In the genomic region with DNA sequence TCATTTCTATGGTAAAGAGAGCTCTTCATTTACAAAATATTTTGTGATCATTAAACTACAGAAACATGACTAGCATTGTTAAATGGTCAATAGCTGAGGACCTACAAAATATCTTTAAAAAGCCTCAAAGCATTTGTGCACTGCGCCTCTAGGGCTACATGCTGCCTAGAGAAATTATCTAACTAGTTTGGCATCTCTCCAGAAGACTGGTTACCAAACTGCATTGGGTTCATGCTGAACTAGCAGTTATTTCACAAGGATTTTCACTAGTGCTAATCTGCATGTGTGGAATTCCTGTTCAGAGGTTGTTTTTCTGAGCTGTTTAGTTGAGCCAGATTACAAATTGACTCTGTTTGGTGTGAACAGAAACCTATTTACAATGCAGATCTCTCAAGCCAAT, we compare ENCODE assay signal across 21 cellular contexts. TPM values are rescaled to one million over a fixed set of nuclear protein-coding genes. Genes with fewer than 3 reads are reported as not detected.
DNase-seq lines count a peak whose midpoint lies in the region; TF ChIP-seq lines count a peak whose summit lies in the region.
"Had no signal": no experiment of that assay in that cellular context is flagged by ENCODE, and none has a peak within 500 bp of the region (broad histone marks: within the 10 kb centered on the region; RNA-seq: fewer than 3 reads in every experiment).

No MANE protein-coding gene starts in this region.

- H3K9me3 ChIP-seq in testis = no peaks in the 10 kb centered on the region
- H3K9me3 ChIP-seq: BE2C, lower lobe of right lung, psoas muscle had no signal

- H3K4me1 ChIP-seq in testis = no peaks in the 10 kb centered on the region
- H3K4me1 ChIP-seq: BE2C, lower lobe of right lung, psoas muscle had no signal

- H3K27me3 ChIP-seq in testis = no peaks in the 10 kb centered on the region

- DNase-seq in DMS 273 (lab: John Stamatoyannopoulos, UW; ENCODE audit: unreplicated experiment) (peak; percentile 0), DMS 273 treated with DMSO at 0.1 percent for 48 hours (lab: John Stamatoyannopoulos, UW) (no peak), LHCN-M2 (ENCODE audit: low read depth) (peak; percentile 36), epithelial cell of proximal tubule (ENCODE audit: low read depth) (peak; percentile 18), renal cortical epithelial cell (ENCODE audit: low read depth) (peak; percentile 45), amniotic stem cell (lab: John Stamatoyannopoulos, UW) (no peak), RPMI8226 (no peak), testis (no peak)
- DNase-seq: activated CD4-positive, alpha-beta T cell treated with anti-CD3 and anti-CD28 coated beads for 36 hours; activated naive CD4-positive, alpha-beta T cell treated with Interleukin-2 at 50 U/mL for 16 hours; activated T-cell treated with anti-CD3 and anti-CD28 coated beads, Interleukin-2, amount 50 U/mL, for 48 hours; amygdala; BE2C; caudate nucleus; lower lobe of right lung; psoas muscle; Right ventricle myocardium superior; small intestine; stimulated activated naive B cell treated with anti-CD40 and anti-IgM and Interleukin-4, amounts not matched to agents 10 μg/mL and 1 μg/mL and 100 μg/mL, for 72 hours had no signal

- TF ChIP-seq CTCF in epithelial cell of proximal tubule (conservative IDR thresholded peaks at IDR 0.05; ENCODE audit: low read depth, low read length) = no peak
- no peak for TF ChIP-seq CTCF in testis (IDR thresholded peaks at IDR 0.05)

- WGBS in testis, 2 donors = 79 to 80% methylated on average over 1 of the region's 1 CpG

- H3K4me3 ChIP-seq in epithelial cell of proximal tubule (ENCODE audit: low read depth, low read length) = no peak overlapping the region
- no peak overlapping the region for H3K4me3 ChIP-seq in testis
- H3K4me3 ChIP-seq: lower lobe of right lung, psoas muscle had no signal

- H3K27ac ChIP-seq in testis = no peak overlapping the region
- H3K27ac ChIP-seq: 22Rv1, lower lobe of right lung, psoas muscle had no signal

- H3K36me3 ChIP-seq in testis (ENCODE audit: low read depth, missing control alignments) = no peaks in the 10 kb centered on the region
- H3K36me3 ChIP-seq: BE2C, lower lobe of right lung had no signal

- intact Hi-C loops in testis (cut with DNase I; ENCODE audit: low total_unique reads) = no loop called here

- no peak for TF ChIP-seq POLR2A in testis (IDR thresholded peaks at IDR 0.05)

RNA-seq across cellular contexts. Expression of gene PITX2, which starts 58.5 kb away (rescaled TPM):
- 60.5 and 67.0 TPM in 2 replicates for total RNA-seq in LHCN-M2 (2014; rRNA removed)
- polyA plus RNA-seq in LHCN-M2 (2012) = 39.3 TPM
- total RNA-seq in epithelial cell of proximal tubule = 1.0 and 1.2 TPM in 2 replicates
- total RNA-seq in renal cortical epithelial cell = 0.30 TPM in 1 of 2 replicates, not detected in the other
- 1 to 10 TPM in 1 of 2 donors, under 1 TPM in 1; 0.93 to 2.3 TPM for total RNA-seq in testis
- polyA plus RNA-seq in testis (ENCODE audit: insufficient read depth, low read depth, low replicate concordance) = 2.6 TPM
- total RNA-seq: activated CD8-positive, alpha-beta memory T cell treated with anti-CD3 and anti-CD28 coated beads for 36 hours; lower lobe of right lung; Right ventricle myocardium superior had no signal

Comparison
In these comparisons a context has a peak if more than half of its experiments do, and no peak if none do; other contexts are left out.
1. DNase-seq: peak in DMS 273 (single experiment), LHCN-M2 (single experiment), epithelial cell of proximal tubule (single experiment) and renal cortical epithelial cell (single experiment); none in DMS 273 treated with DMSO at 0.1 percent for 48 hours (single experiment), amniotic stem cell (single experiment), RPMI8226 (single experiment) and testis (single experiment).
2. RNA of gene PITX2, which starts 58.5 kb away (total RNA-seq): 60.5 to 67.0 TPM in LHCN-M2; 0.93 to 2.3 TPM in testis, 1.0 to 1.2 TPM in epithelial cell of proximal tubule and 0.30 TPM in renal cortical epithelial cell; every median in the first group is over 10 times any median in the second.